Comparison of ENCODE assay signal across 10 cellular contexts in the genomic region with DNA sequence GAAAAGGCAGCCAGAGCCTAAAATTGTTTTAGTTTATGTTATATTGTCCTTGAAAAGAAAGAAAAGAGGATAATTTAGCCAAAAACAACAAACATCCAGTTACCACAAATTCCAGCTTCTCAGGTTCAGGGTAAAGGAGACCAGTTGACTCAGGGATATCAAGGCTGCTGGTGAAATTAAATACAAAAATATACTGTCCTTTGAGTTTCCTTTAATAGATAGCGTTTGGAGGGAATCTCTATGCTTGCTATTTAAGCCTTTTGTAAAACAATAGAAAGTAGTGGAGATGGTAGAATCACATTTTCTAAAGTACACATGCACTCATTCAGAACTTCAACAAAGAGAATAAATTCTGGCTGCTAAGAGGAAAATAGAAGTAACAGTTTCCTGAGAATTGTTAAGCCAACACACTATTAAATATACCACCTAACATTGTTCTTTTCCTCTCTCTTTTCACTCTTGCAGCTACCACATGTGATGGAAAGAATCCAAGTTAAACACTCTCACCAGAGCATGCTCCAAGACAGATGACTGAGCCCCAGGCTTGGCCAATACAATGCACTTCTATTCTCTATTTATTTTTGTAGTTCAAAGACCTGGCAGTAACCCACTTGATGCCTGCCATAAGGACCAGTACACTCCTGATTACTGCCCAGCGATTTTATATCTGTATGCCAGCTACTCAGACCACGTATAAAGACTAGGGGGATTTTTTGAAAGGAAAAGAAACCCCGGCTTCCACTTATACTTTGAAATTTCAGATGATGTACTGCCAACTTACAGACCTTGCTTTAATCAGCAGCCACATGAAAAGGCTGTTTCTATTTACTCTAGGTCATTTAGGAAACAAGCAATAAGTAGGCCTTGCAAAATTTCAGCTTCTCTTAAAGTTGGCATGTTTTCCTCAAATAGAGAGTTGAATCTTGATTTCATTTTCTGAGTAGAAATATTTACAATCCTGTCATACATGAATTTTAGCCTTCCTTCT.
A peak's percentile ranks its signal among the peaks of the same experiment; 100 is the strongest.
DNase-seq lines count a peak whose midpoint lies in the region; ATAC-seq, FAIRE-seq and TF ChIP-seq lines count a peak whose summit lies in the region.
"Had no signal": no experiment of that assay in that cellular context is flagged by ENCODE, and none has a peak within 500 bp of the region (broad histone marks: within the 10 kb centered on the region; RNA-seq: fewer than 3 reads in every experiment).

No MANE protein-coding gene starts in this region.

- no peak overlapping the region for H3K27ac Mint-ChIP-seq in activated CD8-positive, alpha-beta T cell treated with anti-CD3 and anti-CD28 coated beads for 36 hours

- H2AK5ac ChIP-seq in neuronal stem cell (ENCODE audit: low read depth, low read length): no peak overlapping the region

- H3K36me3 ChIP-seq in neuronal stem cell (replicated peaks in 1 of 2; ENCODE audit: control insufficient read depth in 2 of 2, insufficient read depth in 2 of 2, low read length in 2 of 2): no peaks in the 10 kb centered on the region
- H3K36me3 ChIP-seq in esophagus squamous epithelium: no peaks in the 10 kb centered on the region

- TF ChIP-seq CTCF in activated CD8-positive, alpha-beta T cell treated with anti-CD3 and anti-CD28 coated beads for 36 hours (IDR thresholded peaks at IDR 0.05): no peak
- TF ChIP-seq CTCF in esophagus squamous epithelium (IDR thresholded peaks at IDR 0.05): no peak

- POLR2A ChIA-PET in activated CD8-positive, alpha-beta T cell treated with anti-CD3 and anti-CD28 coated beads for 36 hours (lab: Charles Lee): no interaction called here

- CTCF ChIA-PET in activated CD8-positive, alpha-beta T cell treated with anti-CD3 and anti-CD28 coated beads for 36 hours (lab: Charles Lee): no interaction called here

- no peak for TF ChIP-seq POLR2A in esophagus squamous epithelium (IDR thresholded peaks at IDR 0.05)

- H3K36me3 Mint-ChIP-seq in activated CD8-positive, alpha-beta T cell treated with anti-CD3 and anti-CD28 coated beads for 36 hours (ENCODE audit: low read depth): no peaks in the 10 kb centered on the region

- H3K4me3 ChIP-seq in neuronal stem cell (ENCODE audit: low read length in 2 of 2) (no peak overlapping the region), esophagus squamous epithelium (no peak overlapping the region)

- H2BK5ac ChIP-seq in neuronal stem cell (ENCODE audit: low read length): no peak overlapping the region

- WGBS in neuronal stem cell (ENCODE audit: extremely low coverage in 2 of 2, insufficient read length in 2 of 2, insufficient replicate concordance in 1 of 2), 2 donors: no CpG with 5 or more reads among the region's 4 CpGs
- 14% methylated on average over 4 of the region's 4 CpGs for WGBS in esophagus squamous epithelium, 2 donors

- no peak overlapping the region for H2BK15ac ChIP-seq in neuronal stem cell (ENCODE audit: low read length)

- H3K27me3 Mint-ChIP-seq in activated CD8-positive, alpha-beta T cell treated with anti-CD3 and anti-CD28 coated beads for 36 hours: no peaks in the 10 kb centered on the region

- peak; percentile 76 for FAIRE-seq in endometrium (lab: Jason Lieb, UNC)

- H2BK12ac ChIP-seq in neuronal stem cell (ENCODE audit: low read length): no peak overlapping the region

- H3K14ac ChIP-seq in neuronal stem cell (ENCODE audit: low read length): no peak overlapping the region

- H3K18ac ChIP-seq in neuronal stem cell (ENCODE audit: low read length): no peak overlapping the region

- no peak overlapping the region for H3K9ac ChIP-seq in neuronal stem cell (ENCODE audit: low read depth, low read length, poor library complexity)

- peak; percentile 80 for DNase-seq in DMS53 treated with DMSO at 0.1 percent for 48 hours (lab: John Stamatoyannopoulos, UW; ENCODE audit: unreplicated experiment)
- DNase-seq in NCI-H2196 (lab: John Stamatoyannopoulos, UW; ENCODE audit: unreplicated experiment): peak; percentile 41
- no peak for DNase-seq in neuronal stem cell (ENCODE audit: low spot score)
- DNase-seq in activated CD8-positive, alpha-beta T cell treated with anti-CD3 and anti-CD28 coated beads for 36 hours: no peak
- no peak for DNase-seq in central memory CD4-positive, alpha-beta T cell
- DNase-seq in NCI-H2171 (lab: John Stamatoyannopoulos, UW): no peak
- DNase-seq in esophagus squamous epithelium (lab: John Stamatoyannopoulos, UW): no peak
- DNase-seq: activated CD4-positive, alpha-beta T cell treated with anti-CD3 and anti-CD28 coated beads, Interleukin-2, amount 50 U/mL, for 48 hours; GDM1 had no signal

- H3K27me3 ChIP-seq in neuronal stem cell (ENCODE audit: control insufficient read depth in 3 of 3, insufficient read depth in 3 of 3, low read depth in 1 of 3, low read length in 3 of 3) (no peaks in the 10 kb centered on the region), esophagus squamous epithelium (no peaks in the 10 kb centered on the region)

- no peaks in the 10 kb centered on the region for H3K79me1 ChIP-seq in neuronal stem cell (ENCODE audit: low read depth, low read length)

- H4K91ac ChIP-seq in neuronal stem cell (ENCODE audit: low read depth, low read length, poor library complexity): no peak overlapping the region

- H3K9me3 ChIP-seq in neuronal stem cell (replicated peaks in 1 of 2; ENCODE audit: control insufficient read depth in 2 of 2, insufficient read depth in 1 of 2, low read depth in 1 of 2, low read length in 2 of 2): no peaks in the 10 kb centered on the region
- H3K9me3 ChIP-seq in esophagus squamous epithelium: no peaks in the 10 kb centered on the region

- H2BK120ac ChIP-seq in neuronal stem cell (ENCODE audit: low read depth, low read length): no peak overlapping the region

- no peak overlapping the region for H3K4me2 ChIP-seq in neuronal stem cell (ENCODE audit: insufficient read depth, low read length, poor library complexity, severe bottlenecking)

- H3K4ac ChIP-seq in neuronal stem cell (ENCODE audit: low read length): no peak overlapping the region

- no peak overlapping the region for H3K23ac ChIP-seq in neuronal stem cell (ENCODE audit: low read depth, low read length, poor library complexity)

- H2AFZ ChIP-seq in neuronal stem cell (ENCODE audit: low read length): peak overlapping the region; percentile 56

- H4K8ac ChIP-seq in neuronal stem cell (ENCODE audit: low read depth, low read length): no peak overlapping the region

- no peak for ATAC-seq in activated CD8-positive, alpha-beta T cell treated with anti-CD3 and anti-CD28 coated beads for 36 hours

- H3K27ac ChIP-seq in neuronal stem cell (replicated peaks; ENCODE audit: low read length) (no peak overlapping the region), esophagus squamous epithelium (no peak overlapping the region)

- H3K4me3 Mint-ChIP-seq in activated CD8-positive, alpha-beta T cell treated with anti-CD3 and anti-CD28 coated beads for 36 hours: no peak overlapping the region

- H3K9me3 Mint-ChIP-seq in activated CD8-positive, alpha-beta T cell treated with anti-CD3 and anti-CD28 coated beads for 36 hours: peaks cover 1% of the 10 kb centered on the region

- H3K4me1 Mint-ChIP-seq in activated CD8-positive, alpha-beta T cell treated with anti-CD3 and anti-CD28 coated beads for 36 hours (ENCODE audit: low read depth): no peaks in the 10 kb centered on the region

- H3K4me1 ChIP-seq in neuronal stem cell (ENCODE audit: control insufficient read depth in 2 of 2, insufficient read depth in 1 of 2, low read depth in 1 of 2, low read length in 2 of 2): peaks cover 0 to 2% of the 10 kb centered on the region in 2 donors
- peaks cover 0 to 14% (median 0%) of the 10 kb centered on the region in 3 donors for H3K4me1 ChIP-seq in esophagus squamous epithelium

- intact Hi-C loops in activated CD8-positive, alpha-beta T cell treated with anti-CD3 and anti-CD28 coated beads for 36 hours (cut with micrococcal nuclease): no loop called here
- intact Hi-C loops in esophagus squamous epithelium (cut with DNase I): no loop called here

Comparison
In these comparisons a context has a peak if more than half of its experiments do, and no peak if none do; other contexts are left out.
1. DNase-seq: peak in DMS53 treated with DMSO at 0.1 percent for 48 hours (single experiment) and NCI-H2196 (single experiment); none in neuronal stem cell (single experiment), activated CD8-positive, alpha-beta T cell treated with anti-CD3 and anti-CD28 coated beads for 36 hours (single experiment), central memory CD4-positive, alpha-beta T cell (single experiment), NCI-H2171 (single experiment) and esophagus squamous epithelium (single experiment).